Comparison of ENCODE assay signal across 28 cellular contexts in the genomic region with DNA sequence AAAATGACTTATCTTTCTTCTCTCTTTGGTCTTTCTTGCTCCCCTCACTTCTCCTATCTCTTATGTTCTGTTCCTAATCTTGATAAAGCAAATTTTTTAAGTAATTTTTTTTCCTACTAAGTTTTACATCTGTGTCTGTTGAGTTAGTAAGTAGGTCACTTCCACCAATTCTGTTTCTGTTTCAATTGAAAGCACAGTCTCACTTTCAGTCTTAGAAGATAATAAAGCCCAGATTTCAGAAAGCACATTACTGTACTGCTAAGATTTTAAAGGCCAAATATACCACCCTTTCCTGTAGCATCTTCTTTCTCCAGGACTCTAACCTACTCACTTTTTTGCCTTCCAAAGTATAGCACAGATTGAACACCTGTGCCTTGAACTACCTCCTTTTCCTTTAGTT.
A peak's percentile ranks its signal among the peaks of the same experiment; 100 is the strongest.
DNase-seq lines count a peak whose midpoint lies in the region; ATAC-seq and TF ChIP-seq lines count a peak whose summit lies in the region.
"Had no signal": no experiment of that assay in that cellular context is flagged by ENCODE, and none has a peak within 500 bp of the region (broad histone marks: within the 10 kb centered on the region; RNA-seq: fewer than 3 reads in every experiment).

No MANE protein-coding gene starts in this region.

- H3K4me3 Mint-ChIP-seq in activated T-cell treated with anti-CD3 and anti-CD28 coated beads, Interleukin-2, amount 50 U/mL, for 24 hours, result no peak overlapping the region
- H3K4me3 Mint-ChIP-seq: activated CD4-positive, alpha-beta memory T cell treated with anti-CD3 and anti-CD28 coated beads, Interleukin-2, amount 10 ng/mL, durations not matched to agents 7 days and 5 days; activated naive CD8-positive, alpha-beta T cell; CD4-positive, CD25-positive, alpha-beta regulatory T cell; endodermal cell; naive B cell; T-helper 1 cell treated with Interleukin-12 subunit alpha and Interleukin-12 subunit beta and Interleukin-4 antibody, amounts not matched to agents 30 μg/mL and 1 μg/mL, for 36 hours had no signal

- H3K9me3 ChIP-seq in OCI-LY7 (ENCODE audit: low read length), result no peaks in the 10 kb centered on the region
- H3K9me3 ChIP-seq: ascending aorta, esophagus muscularis mucosa, psoas muscle, SJSA1 had no signal

- H3K36me3 Mint-ChIP-seq in activated T-cell treated with anti-CD3 and anti-CD28 coated beads, Interleukin-2, amount 50 U/mL, for 24 hours (ENCODE audit: low read depth), result no peaks in the 10 kb centered on the region
- H3K36me3 Mint-ChIP-seq: activated naive CD8-positive, alpha-beta T cell; CD4-positive, CD25-positive, alpha-beta regulatory T cell; naive B cell had no signal

- ATAC-seq in GM18498 (IDR thresholded peaks at IDR 0.05; ENCODE audit: unreplicated experiment) (peak; percentile 81), GM21717 (IDR thresholded peaks at IDR 0.05; ENCODE audit: unreplicated experiment) (peak; percentile 91), HG03064 (IDR thresholded peaks at IDR 0.05; ENCODE audit: low read depth, unreplicated experiment) (peak; percentile 74), HG03521 (IDR thresholded peaks at IDR 0.05; ENCODE audit: unreplicated experiment) (peak; percentile 64), SK-N-SH treated with all-trans-retinoic acid at 6 μM for 48 hours (no peak)
- ATAC-seq: K562, left lobe of liver, psoas muscle had no signal

- BruUV-seq in OCI-LY7 (replicated peaks; lab: Mats Ljungman, UMichigan), result no TSS peak

- H3K27me3 Mint-ChIP-seq in activated T-cell treated with anti-CD3 and anti-CD28 coated beads, Interleukin-2, amount 50 U/mL, for 24 hours, result no peaks in the 10 kb centered on the region
- H3K27me3 Mint-ChIP-seq: activated CD4-positive, alpha-beta memory T cell treated with anti-CD3 and anti-CD28 coated beads, Interleukin-2, amount 10 ng/mL, durations not matched to agents 7 days and 5 days; activated naive CD8-positive, alpha-beta T cell; CD4-positive, CD25-positive, alpha-beta regulatory T cell; naive B cell had no signal

- no peak for DNase-seq in OCI-LY7 (ENCODE audit: low spot score)
- DNase-seq in NCI-H1105 (lab: John Stamatoyannopoulos, UW), result no peak
- no peak for DNase-seq in activated T-cell treated with anti-CD3 and anti-CD28 coated beads, Interleukin-2, amount 50 U/mL, for 24 hours
- DNase-seq: 8988T; activated CD4-positive, alpha-beta memory T cell treated with anti-CD3 and anti-CD28 coated beads, Interleukin-2, amount 10 ng/mL, durations not matched to agents 7 days and 5 days; activated CD4-positive, CD25-positive, alpha-beta regulatory T cell treated with anti-CD3 and anti-CD28 coated beads, Interleukin-2, amount 50 U/mL, for 72 hours; CD4-positive, CD25-positive, alpha-beta regulatory T cell; endodermal cell; hippocampal formation; mesendoderm; naive B cell; NCI-H1436 treated with DMSO at 0.1 percent for 48 hours; NCI-H524 treated with DMSO at 0.1 percent for 48 hours; psoas muscle; stimulated activated CD8-positive, alpha-beta memory T cell treated with anti-CD3 and anti-CD28 coated beads, Interleukin-4, amount 100 ng/mL, for 48 hours; transverse colon had no signal

- no peak overlapping the region for H3K4me3 ChIP-seq in OCI-LY7 (ENCODE audit: low read depth, low read length, poor library complexity, severe bottlenecking)
- H3K4me3 ChIP-seq: ascending aorta, esophagus muscularis mucosa, K562, psoas muscle, SJSA1, transverse colon had no signal

- no peaks in the 10 kb centered on the region for H3K9me2 ChIP-seq in OCI-LY7 (ENCODE audit: insufficient read depth, low read length)

- no peaks in the 10 kb centered on the region for H3K4me1 ChIP-seq in OCI-LY7 (ENCODE audit: insufficient read depth, low read length, poor library complexity, severe bottlenecking)
- H3K4me1 ChIP-seq: ascending aorta, esophagus muscularis mucosa, psoas muscle, SJSA1, transverse colon had no signal

- no peak overlapping the region for H3K27ac ChIP-seq in OCI-LY7 (ENCODE audit: low read depth, low read length, poor library complexity, severe bottlenecking)
- H3K27ac ChIP-seq: ascending aorta, esophagus muscularis mucosa, psoas muscle, SJSA1, transverse colon had no signal

- TF ChIP-seq CTCF in OCI-LY7 (conservative IDR thresholded peaks at IDR 0.05; ENCODE audit: low read length), result no peak

- no peak overlapping the region for H3K27ac Mint-ChIP-seq in activated T-cell treated with anti-CD3 and anti-CD28 coated beads, Interleukin-2, amount 50 U/mL, for 24 hours
- H3K27ac Mint-ChIP-seq: activated CD4-positive, alpha-beta memory T cell treated with anti-CD3 and anti-CD28 coated beads, Interleukin-2, amount 10 ng/mL, durations not matched to agents 7 days and 5 days; activated naive CD8-positive, alpha-beta T cell; CD4-positive, CD25-positive, alpha-beta regulatory T cell; endodermal cell; T-helper 1 cell treated with Interleukin-12 subunit alpha and Interleukin-12 subunit beta and Interleukin-4 antibody, amounts not matched to agents 30 μg/mL and 1 μg/mL, for 36 hours had no signal

- no peaks in the 10 kb centered on the region for H3K4me1 Mint-ChIP-seq in activated T-cell treated with anti-CD3 and anti-CD28 coated beads, Interleukin-2, amount 50 U/mL, for 24 hours (ENCODE audit: low read depth)
- H3K4me1 Mint-ChIP-seq: activated CD4-positive, alpha-beta memory T cell treated with anti-CD3 and anti-CD28 coated beads, Interleukin-2, amount 10 ng/mL, durations not matched to agents 7 days and 5 days; CD4-positive, CD25-positive, alpha-beta regulatory T cell; naive B cell had no signal

- no peaks in the 10 kb centered on the region for H3K79me2 ChIP-seq in OCI-LY7 (ENCODE audit: insufficient read depth, low read depth, low read length)

- H3K4me2 ChIP-seq in OCI-LY7 (ENCODE audit: low read length), result no peak overlapping the region

- H4K20me1 ChIP-seq in OCI-LY7 (ENCODE audit: insufficient read depth, low read length), result no peaks in the 10 kb centered on the region

- POLR2A ChIA-PET in OCI-LY7 (lab: Charles Lee), result no interaction called here

- H3K36me3 ChIP-seq in OCI-LY7 (ENCODE audit: insufficient read depth, low read length), result no peaks in the 10 kb centered on the region
- H3K36me3 ChIP-seq: ascending aorta, esophagus muscularis mucosa, SJSA1, transverse colon had no signal

- intact Hi-C loops in OCI-LY7 (cut with micrococcal nuclease; ENCODE audit: unreplicated experiment), result no loop called here

- CTCF ChIA-PET in OCI-LY7 (lab: Charles Lee; ENCODE audit: unreplicated experiment), result no interaction called here

- no peak overlapping the region for H2AFZ ChIP-seq in OCI-LY7 (ENCODE audit: low read length)

- H3K9me3 Mint-ChIP-seq in activated T-cell treated with anti-CD3 and anti-CD28 coated beads, Interleukin-2, amount 50 U/mL, for 24 hours, result peaks cover 8% of the 10 kb centered on the region

TF ChIP-seq in SK-N-SH treated with all-trans-retinoic acid at 6 μM for 48 hours, 23 proteins besides CTCF, POLR2A, EP300 and RAD21 (continues in another document):
- TF ChIP-seq, protein P1, sequence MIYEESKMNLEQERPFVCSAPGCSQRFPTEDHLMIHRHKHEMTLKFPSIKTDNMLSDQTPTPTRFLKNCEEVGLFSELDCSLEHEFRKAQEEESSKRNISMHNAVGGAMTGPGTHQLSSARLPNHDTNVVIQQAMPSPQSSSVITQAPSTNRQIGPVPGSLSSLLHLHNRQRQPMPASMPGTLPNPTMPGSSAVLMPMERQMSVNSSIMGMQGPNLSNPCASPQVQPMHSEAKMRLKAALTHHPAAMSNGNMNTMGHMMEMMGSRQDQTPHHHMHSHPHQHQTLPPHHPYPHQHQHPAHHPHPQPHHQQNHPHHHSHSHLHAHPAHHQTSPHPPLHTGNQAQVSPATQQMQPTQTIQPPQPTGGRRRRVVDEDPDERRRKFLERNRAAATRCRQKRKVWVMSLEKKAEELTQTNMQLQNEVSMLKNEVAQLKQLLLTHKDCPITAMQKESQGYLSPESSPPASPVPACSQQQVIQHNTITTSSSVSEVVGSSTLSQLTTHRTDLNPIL (CRISPR knock-in tag; IDR thresholded peaks at IDR 0.05; ENCODE audit: low read depth), result no peak
- no peak for TF ChIP-seq RARB (CRISPR knock-in tag; IDR thresholded peaks at IDR 0.05)
- TF ChIP-seq ZC3H10 (CRISPR knock-in tag; IDR thresholded peaks at IDR 0.05), result no peak
- TF ChIP-seq CSDC2 (CRISPR knock-in tag; IDR thresholded peaks at IDR 0.05), result no peak
- TF ChIP-seq, protein P2, sequence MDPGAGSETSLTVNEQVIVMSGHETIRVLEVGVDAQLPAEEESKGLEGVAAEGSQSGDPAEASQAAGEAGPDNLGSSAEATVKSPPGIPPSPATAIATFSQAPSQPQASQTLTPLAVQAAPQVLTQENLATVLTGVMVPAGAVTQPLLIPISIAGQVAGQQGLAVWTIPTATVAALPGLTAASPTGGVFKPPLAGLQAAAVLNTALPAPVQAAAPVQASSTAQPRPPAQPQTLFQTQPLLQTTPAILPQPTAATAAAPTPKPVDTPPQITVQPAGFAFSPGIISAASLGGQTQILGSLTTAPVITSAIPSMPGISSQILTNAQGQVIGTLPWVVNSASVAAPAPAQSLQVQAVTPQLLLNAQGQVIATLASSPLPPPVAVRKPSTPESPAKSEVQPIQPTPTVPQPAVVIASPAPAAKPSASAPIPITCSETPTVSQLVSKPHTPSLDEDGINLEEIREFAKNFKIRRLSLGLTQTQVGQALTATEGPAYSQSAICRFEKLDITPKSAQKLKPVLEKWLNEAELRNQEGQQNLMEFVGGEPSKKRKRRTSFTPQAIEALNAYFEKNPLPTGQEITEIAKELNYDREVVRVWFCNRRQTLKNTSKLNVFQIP (CRISPR knock-in tag; IDR thresholded peaks at IDR 0.05; ENCODE audit: borderline replicate concordance, low read depth), result no peak
- TF ChIP-seq PPARA (CRISPR knock-in tag; IDR thresholded peaks at IDR 0.05; ENCODE audit: borderline replicate concordance), result no peak
- no peak for TF ChIP-seq TCF4 (CRISPR knock-in tag; IDR thresholded peaks at IDR 0.05; ENCODE audit: borderline replicate concordance)
- no peak for TF ChIP-seq BACH2 (CRISPR knock-in tag; IDR thresholded peaks at IDR 0.05; ENCODE audit: borderline replicate concordance)
- no peak for TF ChIP-seq ZNF70 (CRISPR knock-in tag; IDR thresholded peaks at IDR 0.05)
- TF ChIP-seq, protein P3, sequence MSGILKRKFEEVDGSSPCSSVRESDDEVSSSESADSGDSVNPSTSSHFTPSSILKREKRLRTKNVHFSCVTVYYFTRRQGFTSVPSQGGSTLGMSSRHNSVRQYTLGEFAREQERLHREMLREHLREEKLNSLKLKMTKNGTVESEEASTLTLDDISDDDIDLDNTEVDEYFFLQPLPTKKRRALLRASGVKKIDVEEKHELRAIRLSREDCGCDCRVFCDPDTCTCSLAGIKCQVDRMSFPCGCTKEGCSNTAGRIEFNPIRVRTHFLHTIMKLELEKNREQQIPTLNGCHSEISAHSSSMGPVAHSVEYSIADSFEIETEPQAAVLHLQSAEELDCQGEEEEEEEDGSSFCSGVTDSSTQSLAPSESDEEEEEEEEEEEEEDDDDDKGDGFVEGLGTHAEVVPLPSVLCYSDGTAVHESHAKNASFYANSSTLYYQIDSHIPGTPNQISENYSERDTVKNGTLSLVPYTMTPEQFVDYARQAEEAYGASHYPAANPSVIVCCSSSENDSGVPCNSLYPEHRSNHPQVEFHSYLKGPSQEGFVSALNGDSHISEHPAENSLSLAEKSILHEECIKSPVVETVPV (CRISPR knock-in tag; IDR thresholded peaks at IDR 0.05), result no peak
- TF ChIP-seq GLIS3 (CRISPR knock-in tag; IDR thresholded peaks at IDR 0.05), result no peak
- TF ChIP-seq TOX (CRISPR knock-in tag; IDR thresholded peaks at IDR 0.05; ENCODE audit: borderline replicate concordance), result no peak
